Comparison of ENCODE assay signal across 8 cellular contexts in genomic region chr19:8517551-8518442, GRCh38.
DNase-seq lines count a peak whose midpoint lies in the region; ATAC-seq and TF ChIP-seq lines count a peak whose summit lies in the region.

No MANE protein-coding gene starts in this region.

- H3K27me3 ChIP-seq in parathyroid adenoma (ENCODE audit: control insufficient read depth, insufficient read depth, low read length), result no peaks in the 10 kb centered on the region

- H3K36me3 ChIP-seq in parathyroid adenoma (ENCODE audit: control insufficient read depth, insufficient read depth, low read length), result no peaks in the 10 kb centered on the region

- no peak overlapping the region for H3K4me2 ChIP-seq in parathyroid adenoma (ENCODE audit: low read length)

- no peak overlapping the region for H3K9ac ChIP-seq in parathyroid adenoma

- peak overlapping the region; percentile 2 for H3K27ac ChIP-seq in parathyroid adenoma

- DNase-seq in GM03348 (ENCODE audit: low spot score), result peak; percentile 57
- peak; percentile 75 for DNase-seq in SKM-1 (lab: John Stamatoyannopoulos, UW; ENCODE audit: unreplicated experiment)
- DNase-seq in amniotic epithelial cell (ENCODE audit: low read depth), result peak; percentile 68
- DNase-seq in DMS114 treated with DMSO at 0.1 percent for 48 hours (lab: John Stamatoyannopoulos, UW; ENCODE audit: unreplicated experiment), result no peak

- no peak for TF ChIP-seq CTCF in parathyroid adenoma (IDR thresholded peaks at IDR 0.05)

- no peaks in the 10 kb centered on the region for H3K79me2 ChIP-seq in parathyroid adenoma

- H2AFZ ChIP-seq in parathyroid adenoma, result peak overlapping the region; percentile 30

- H3K4me3 ChIP-seq in parathyroid adenoma (ENCODE audit: low read depth, low read length), result no peak overlapping the region

- peaks cover 7% of the 10 kb centered on the region for H3K4me1 ChIP-seq in parathyroid adenoma

- H3K9me3 ChIP-seq in parathyroid adenoma (ENCODE audit: control insufficient read depth, low read length), result no peaks in the 10 kb centered on the region

- ATAC-seq in GM18511 (IDR thresholded peaks at IDR 0.05; ENCODE audit: unreplicated experiment) (no peak), GM19035 (IDR thresholded peaks at IDR 0.05; ENCODE audit: unreplicated experiment) (no peak), GM18868 (IDR thresholded peaks at IDR 0.05; ENCODE audit: unreplicated experiment) (no peak)
